19 cellular contexts compared by ENCODE assay signal in genomic region chr20:35012227-35013069, GRCh38. TPM values are rescaled to one million over a fixed set of nuclear protein-coding genes. Genes with fewer than 3 reads are reported as not detected.
A peak's percentile ranks its signal among the peaks of the same experiment; 100 is the strongest.
DNase-seq lines count a peak whose midpoint lies in the region; ATAC-seq and TF ChIP-seq lines count a peak whose summit lies in the region.
"Had no signal": no experiment of that assay in that cellular context is flagged by ENCODE, and none has a peak within 500 bp of the region (broad histone marks: within the 10 kb centered on the region; RNA-seq: fewer than 3 reads in every experiment).

No MANE protein-coding gene starts in this region.

- TF ChIP-seq CTCF in gastroesophageal sphincter (IDR thresholded peaks at IDR 0.05): no peak
- TF ChIP-seq CTCF in psoas muscle (IDR thresholded peaks at IDR 0.05): no peak

- H3K4me3 ChIP-seq in gastroesophageal sphincter (no peak overlapping the region), psoas muscle (no peak overlapping the region)
- H3K4me3 ChIP-seq: BLaER1, lung, neural progenitor cell, SJCRH30 had no signal

- peaks cover 0 to 99% of the 10 kb centered on the region in 2 donors for H3K36me3 ChIP-seq in gastroesophageal sphincter
- peaks cover 9 to 86% of the 10 kb centered on the region in 2 donors for H3K36me3 ChIP-seq in psoas muscle (ENCODE audit: insufficient read depth in 1 of 2, low read depth in 1 of 2)
- H3K36me3 ChIP-seq: neural progenitor cell had no signal

- peaks cover 7% of the 10 kb centered on the region for H3K36me3 Mint-ChIP-seq in T-helper 17 cell (ENCODE audit: low read depth)

- H3K4me1 Mint-ChIP-seq in T-helper 17 cell: peaks cover 9% of the 10 kb centered on the region
- H3K4me1 Mint-ChIP-seq: neural progenitor cell had no signal

- no peak overlapping the region for H3K4me3 Mint-ChIP-seq in T-helper 17 cell
- H3K4me3 Mint-ChIP-seq: activated CD8-positive, alpha-beta T cell treated with anti-CD3 and anti-CD28 coated beads, Interleukin-2, amount 10 ng/mL, durations not matched to agents 7 days and 5 days; neural progenitor cell had no signal

- no peaks in the 10 kb centered on the region for H3K27me3 ChIP-seq in gastroesophageal sphincter
- H3K27me3 ChIP-seq in psoas muscle (ENCODE audit: insufficient read depth in 3 of 3, low read length in 2 of 3): no peaks in the 10 kb centered on the region
- H3K27me3 ChIP-seq: BLaER1, neural progenitor cell, SJCRH30 had no signal

- WGBS in gastroesophageal sphincter (ENCODE audit: low coverage in 1 of 2), 2 donors: 57 to 71% methylated on average over 4 to 7 of the region's 13 CpGs
- WGBS in psoas muscle, 3 donors: 78 to 79% (median 79%) methylated on average over 13 of the region's 13 CpGs

- DNase-seq in AG08396 (ENCODE audit: low spot score): peak; percentile 18
- no peak for DNase-seq in T-helper 17 cell
- DNase-seq in psoas muscle: peak; percentile 29 to 56
- DNase-seq in AG20443 (ENCODE audit: low spot score): no peak
- no peak for DNase-seq in SKM-1 (lab: John Stamatoyannopoulos, UW; ENCODE audit: unreplicated experiment)
- DNase-seq: activated CD8-positive, alpha-beta T cell treated with anti-CD3 and anti-CD28 coated beads, Interleukin-2, amount 10 ng/mL, durations not matched to agents 7 days and 5 days; activated naive CD4-positive, alpha-beta T cell treated with anti-CD3 and anti-CD28 coated beads, Interleukin-2, amount 50 U/mL, for 16 hours; IMR-90; NCI-H1105; NCI-H2171 treated with DMSO at 0.1 percent for 48 hours; stimulated activated naive CD4-positive, alpha-beta T cell treated with Interleukin-2 at 50 U/mL for 16 hours had no signal

- no peak for TF ChIP-seq EP300 in gastroesophageal sphincter (IDR thresholded peaks at IDR 0.05)

- no peaks in the 10 kb centered on the region for H3K9me3 ChIP-seq in T-helper 17 cell (ENCODE audit: control insufficient read depth, low read length, poor library complexity, severe bottlenecking)
- no peaks in the 10 kb centered on the region for H3K9me3 ChIP-seq in gastroesophageal sphincter
- no peaks in the 10 kb centered on the region for H3K9me3 ChIP-seq in psoas muscle
- H3K9me3 ChIP-seq: BLaER1, SJCRH30 had no signal

- no peaks in the 10 kb centered on the region for H3K27me3 Mint-ChIP-seq in T-helper 17 cell

- intact Hi-C loops in psoas muscle (cut with DNase I): no loop called here

- no peak for TF ChIP-seq POLR2A in gastroesophageal sphincter (IDR thresholded peaks at IDR 0.05)

- H3K27ac ChIP-seq in gastroesophageal sphincter (peak overlapping the region in 2 of 4 donors; percentile 33 to 52), psoas muscle (peak overlapping the region; percentile 12)
- H3K27ac ChIP-seq: BLaER1, epithelial cell of prostate, neural progenitor cell, SJCRH30 had no signal

- H3K27ac Mint-ChIP-seq in T-helper 17 cell: peak overlapping the region; percentile 51

- H3K4me1 ChIP-seq in gastroesophageal sphincter: peaks cover 0 to 47% (median 0%) of the 10 kb centered on the region in 3 donors
- H3K4me1 ChIP-seq in psoas muscle: peaks cover 49% of the 10 kb centered on the region
- H3K4me1 ChIP-seq: BLaER1, neural progenitor cell had no signal

- ATAC-seq in T-helper 17 cell (no peak), gastroesophageal sphincter (peak; percentile 59), psoas muscle (no peak), GM18517 (IDR thresholded peaks at IDR 0.05; ENCODE audit: unreplicated experiment) (no peak), HG03025 (IDR thresholded peaks at IDR 0.05; ENCODE audit: low FRiP score, unreplicated experiment) (no peak)
- ATAC-seq: activated CD8-positive, alpha-beta T cell treated with anti-CD3 and anti-CD28 coated beads, Interleukin-2, amount 10 ng/mL, durations not matched to agents 7 days and 5 days had no signal

RNA-seq across cellular contexts. Expression of gene MYH7B, which starts 56.8 kb away (rescaled TPM):
- total RNA-seq in T-helper 17 cell (under 1 TPM; 0.50 to 0.70 TPM), gastroesophageal sphincter (under 1 TPM; 0.07 to 0.78 (median 0.16) TPM), psoas muscle (100 to 1,000 TPM in 1 of 4 donors, 10 to 100 TPM in 3; 10.6 to 101 (median 22.1) TPM)
- polyA plus RNA-seq in psoas muscle: 10 to 100 TPM in 1 of 3 donors, 1 to 10 TPM in 2; 5.7 to 15.0 (median 6.4) TPM
- total RNA-seq: IMR-90 had no signal

RNA-seq across cellular contexts. Expression of gene GSS, which starts 56.8 kb away (rescaled TPM):
- total RNA-seq in T-helper 17 cell (10 to 100 TPM; 23.3 to 27.0 TPM), gastroesophageal sphincter (10 to 100 TPM; 28.0 to 47.6 (median 35.6) TPM), psoas muscle (10 to 100 TPM; 21.5 to 36.6 (median 26.6) TPM)
- 10 to 100 TPM; 14.5 to 26.9 (median 24.5) TPM for polyA plus RNA-seq in psoas muscle

Comparison
In these comparisons a context has a peak if more than half of its experiments do, and no peak if none do; other contexts are left out.
1. DNase-seq: peak in AG08396 (single experiment) and psoas muscle (2 of 2); none in T-helper 17 cell (0 of 3), AG20443 (single experiment) and SKM-1 (single experiment).
2. RNA of gene MYH7B, which starts 56.8 kb away (total RNA-seq): 10.6 to 101 TPM in psoas muscle; 0.50 to 0.70 TPM in T-helper 17 cell and 0.07 to 0.78 TPM in gastroesophageal sphincter; every median in the first group is over 4 times any median in the second.